In the genomic region with DNA sequence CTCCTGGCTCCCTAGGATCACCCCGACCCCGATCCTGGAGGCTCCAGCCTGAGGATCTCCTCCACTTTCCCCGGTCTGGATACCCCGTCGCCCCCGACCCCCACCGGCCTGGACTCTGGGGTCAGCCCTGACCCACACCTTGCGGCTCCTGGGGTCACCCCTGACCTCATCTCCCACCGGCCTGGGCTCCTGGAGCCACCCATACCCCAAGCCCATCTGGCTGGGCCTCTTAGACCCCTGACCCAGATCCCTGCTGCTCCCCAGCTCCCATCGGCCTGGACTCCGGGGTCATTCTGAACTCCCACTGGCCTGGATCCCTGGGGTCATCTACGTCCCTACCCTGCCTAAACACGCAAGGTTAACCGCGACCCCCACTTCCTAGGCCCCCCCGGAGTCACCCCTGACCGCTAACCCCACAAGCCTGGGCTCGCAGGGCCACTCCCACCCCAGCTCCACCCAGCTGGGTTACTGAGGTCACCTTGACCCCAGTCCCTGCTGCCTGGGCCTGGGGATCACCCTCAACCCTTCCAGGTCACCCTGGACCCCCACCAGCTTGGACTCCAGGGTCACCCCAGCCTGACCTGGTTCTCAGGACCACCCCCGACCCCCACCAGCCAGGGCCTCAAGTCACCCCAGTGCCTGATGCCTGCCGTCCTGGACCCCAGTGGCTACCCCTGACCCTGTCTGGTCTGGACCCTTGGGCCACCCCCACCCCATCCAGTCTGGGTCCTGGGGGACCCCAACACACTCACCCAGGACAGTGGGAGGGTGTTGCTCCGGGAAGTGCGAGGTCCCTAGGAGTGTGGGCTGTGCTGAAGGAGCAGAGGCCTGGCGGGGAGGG, we compare ENCODE assay signal across 7 cellular contexts. TPM values are rescaled to one million over a fixed set of nuclear protein-coding genes. Genes with fewer than 3 reads are reported as not detected.
DNase-seq lines count a peak whose midpoint lies in the region; ATAC-seq and TF ChIP-seq lines count a peak whose summit lies in the region.

No MANE protein-coding gene starts in this region.

- H3K9ac ChIP-seq in neural progenitor cell, result peak overlapping the region; percentile 60

- no peaks in the 10 kb centered on the region for H3F3A ChIP-seq in neural progenitor cell (ENCODE audit: low read depth)

- H3K36me3 ChIP-seq in neural progenitor cell, result no peaks in the 10 kb centered on the region

- peak overlapping the region; percentile 76 for H3K4me3 Mint-ChIP-seq in activated CD4-positive, alpha-beta memory T cell treated with anti-CD3 and anti-CD28 coated beads for 36 hours
- peak overlapping the region; percentile 90 for H3K4me3 Mint-ChIP-seq in neural progenitor cell

- intact Hi-C loops in activated CD4-positive, alpha-beta memory T cell treated with anti-CD3 and anti-CD28 coated beads for 36 hours (cut with micrococcal nuclease), result loop anchor here (2.0 kb wide), 1 partner anchor 72 kb away; no protein-coding TSS in a partner anchor

- TF ChIP-seq POLR2A in erythroblast (IDR thresholded peaks at IDR 0.05; ENCODE audit: low read length), result no peak

- peaks cover 34% of the 10 kb centered on the region for H3K4me1 Mint-ChIP-seq in activated CD4-positive, alpha-beta memory T cell treated with anti-CD3 and anti-CD28 coated beads for 36 hours (ENCODE audit: low read depth)
- H3K4me1 Mint-ChIP-seq in neural progenitor cell, result peaks cover 29% of the 10 kb centered on the region

- peaks cover 2% of the 10 kb centered on the region for H3K27me3 Mint-ChIP-seq in activated CD4-positive, alpha-beta memory T cell treated with anti-CD3 and anti-CD28 coated beads for 36 hours
- peaks cover 9% of the 10 kb centered on the region for H3K27me3 Mint-ChIP-seq in neural progenitor cell (ENCODE audit: insufficient read depth, low read depth)

- H3K4me1 ChIP-seq in neural progenitor cell, result peaks cover 12% of the 10 kb centered on the region

- H3K9me3 ChIP-seq in neural progenitor cell (ENCODE audit: low read depth), result no peaks in the 10 kb centered on the region

- H4K20me1 ChIP-seq in neural progenitor cell (ENCODE audit: low read depth), result peaks cover 58% of the 10 kb centered on the region

- DNase-seq in activated CD4-positive, alpha-beta memory T cell treated with anti-CD3 and anti-CD28 coated beads for 36 hours, result peak; percentile 27
- DNase-seq in erythroblast (lab: John Stamatoyannopoulos, UW), result peak; percentile 37 to 46
- DNase-seq in neural progenitor cell (ENCODE audit: low spot score), result no peak
- DNase-seq in NCI-H1092 (lab: John Stamatoyannopoulos, UW), result no peak

- CTCF ChIA-PET in activated CD4-positive, alpha-beta memory T cell treated with anti-CD3 and anti-CD28 coated beads for 36 hours (lab: Charles Lee), result interaction anchor here (1.1 to 4.5 kb wide), 3 partner anchors 9 to 63 kb away, joined by 3 to 43 read pairs (median 4); no protein-coding TSS in a partner anchor

- no peak overlapping the region for H2AFZ ChIP-seq in neural progenitor cell (replicated peaks)

- H3K4me3 ChIP-seq in neural progenitor cell, result peak overlapping the region; percentile 89

- TF ChIP-seq CTCF in neural progenitor cell (IDR thresholded peaks at IDR 0.05), result no peak

- ATAC-seq in HG03460 (IDR thresholded peaks at IDR 0.05; ENCODE audit: unreplicated experiment), result peak; percentile 1
- ATAC-seq in HG03520 (IDR thresholded peaks at IDR 0.05; ENCODE audit: unreplicated experiment), result no peak
- no peak for ATAC-seq in HG03139 (IDR thresholded peaks at IDR 0.05; ENCODE audit: unreplicated experiment)

- H3K4me2 ChIP-seq in neural progenitor cell, result peak overlapping the region; percentile 100

- H3K27me3 ChIP-seq in neural progenitor cell, result peaks cover 36% of the 10 kb centered on the region

- H3K9me3 Mint-ChIP-seq in activated CD4-positive, alpha-beta memory T cell treated with anti-CD3 and anti-CD28 coated beads for 36 hours, result no peaks in the 10 kb centered on the region
- H3K9me3 Mint-ChIP-seq in neural progenitor cell, result no peaks in the 10 kb centered on the region

- peaks cover 8% of the 10 kb centered on the region for H3K36me3 Mint-ChIP-seq in activated CD4-positive, alpha-beta memory T cell treated with anti-CD3 and anti-CD28 coated beads for 36 hours
- H3K36me3 Mint-ChIP-seq in neural progenitor cell, result peaks cover 5% of the 10 kb centered on the region

- POLR2A ChIA-PET in activated CD4-positive, alpha-beta memory T cell treated with anti-CD3 and anti-CD28 coated beads for 36 hours (lab: Charles Lee), result interaction anchor here (0.7 to 3.4 kb wide), 4 partner anchors 42 to 92 kb away, joined by 3 to 54 read pairs (median 6); a partner anchor contains a TSS

- H3K79me2 ChIP-seq in neural progenitor cell (ENCODE audit: low read depth), result peaks cover 58% of the 10 kb centered on the region

- H3K27ac Mint-ChIP-seq in activated CD4-positive, alpha-beta memory T cell treated with anti-CD3 and anti-CD28 coated beads for 36 hours, result peak overlapping the region; percentile 89
- H3K27ac Mint-ChIP-seq in neural progenitor cell, result peak overlapping the region; percentile 93

- no peak overlapping the region for H3K27ac ChIP-seq in neural progenitor cell

RNA-seq across cellular contexts. Expression of a gene that starts 1.2 kb away (rescaled TPM):
- 10 to 100 TPM; 25.9 to 26.6 TPM for total RNA-seq in activated CD4-positive, alpha-beta memory T cell treated with anti-CD3 and anti-CD28 coated beads for 36 hours
- total RNA-seq in neural progenitor cell (ENCODE audit: low replicate concordance), result 11.1 and 22.4 TPM in 2 replicates

Comparison
In these comparisons a context has a peak if more than half of its experiments do, and no peak if none do; other contexts are left out.
1. DNase-seq: peak in activated CD4-positive, alpha-beta memory T cell treated with anti-CD3 and anti-CD28 coated beads for 36 hours (single experiment) and erythroblast (2 of 2); none in neural progenitor cell (single experiment) and NCI-H1092 (single experiment).